Comparison of ENCODE assay signal across 18 cellular contexts in genomic region chr2:26606847-26607190, GRCh38. TPM values are rescaled to one million over a fixed set of nuclear protein-coding genes. Genes with fewer than 3 reads are reported as not detected.
DNase-seq lines count a peak whose midpoint lies in the region; ATAC-seq, FAIRE-seq and TF ChIP-seq lines count a peak whose summit lies in the region.
"Had no signal": no experiment of that assay in that cellular context is flagged by ENCODE, and none has a peak within 500 bp of the region (broad histone marks: within the 10 kb centered on the region; RNA-seq: fewer than 3 reads in every experiment).

No MANE protein-coding gene starts in this region.

- ATAC-seq in left colon = peak; percentile 31
- ATAC-seq: effector memory CD8-positive, alpha-beta T cell; gastroesophageal sphincter; GM23338; Right ventricle myocardium inferior had no signal

- H3K27me3 Mint-ChIP-seq in activated naive CD8-positive, alpha-beta T cell treated with anti-CD3 and anti-CD28 coated beads for 36 hours = peaks cover 16% of the 10 kb centered on the region

- TF ChIP-seq POLR2A in sigmoid colon (IDR thresholded peaks at IDR 0.05) (no peak), transverse colon (IDR thresholded peaks at IDR 0.05) (no peak)

- CTCF ChIA-PET in RWPE1 (lab: Yijun Ruan, JAX) = interaction anchor here (0.6 to 2.9 kb wide), 7 partner anchors 10 to 239 kb away, joined by 3 to 64 read pairs (median 3); no protein-coding TSS in a partner anchor

- H3K27ac ChIP-seq in RWPE1 (no peak overlapping the region), sigmoid colon (no peak overlapping the region), transverse colon (no peak overlapping the region)
- H3K27ac ChIP-seq: gastroesophageal sphincter had no signal

- TF ChIP-seq EP300 in sigmoid colon (IDR thresholded peaks at IDR 0.05) (no peak), transverse colon (IDR thresholded peaks at IDR 0.05; ENCODE audit: low read depth) (no peak)

- no peak overlapping the region for H3K4me3 Mint-ChIP-seq in activated naive CD8-positive, alpha-beta T cell treated with anti-CD3 and anti-CD28 coated beads for 36 hours
- H3K4me3 Mint-ChIP-seq: activated CD4-positive, alpha-beta memory T cell treated with anti-CD3 and anti-CD28 coated beads, Interleukin-2, amount 10 ng/mL, durations not matched to agents 7 days and 5 days; effector memory CD8-positive, alpha-beta T cell; GM23338; naive B cell had no signal

- H3K27ac Mint-ChIP-seq in activated naive CD8-positive, alpha-beta T cell treated with anti-CD3 and anti-CD28 coated beads for 36 hours = no peak overlapping the region
- H3K27ac Mint-ChIP-seq: activated CD4-positive, alpha-beta memory T cell treated with anti-CD3 and anti-CD28 coated beads, Interleukin-2, amount 10 ng/mL, durations not matched to agents 7 days and 5 days; effector memory CD8-positive, alpha-beta T cell; GM23338 had no signal

- H3K9me3 ChIP-seq in sigmoid colon (no peaks in the 10 kb centered on the region), transverse colon (no peaks in the 10 kb centered on the region)
- H3K9me3 ChIP-seq: gastroesophageal sphincter had no signal

- H3K4me1 Mint-ChIP-seq in activated naive CD8-positive, alpha-beta T cell treated with anti-CD3 and anti-CD28 coated beads for 36 hours = peaks cover 17% of the 10 kb centered on the region

- 26 to 67% methylated on average over 5 of the region's 5 CpGs for WGBS in sigmoid colon, 2 donors
- WGBS in transverse colon (ENCODE audit: low coverage in 1 of 2), 2 donors = 59 to 60% methylated on average over 3 to 5 of the region's 5 CpGs

- TF ChIP-seq CTCF in RWPE1 (conservative IDR thresholded peaks at IDR 0.05; ENCODE audit: low read depth) = no peak
- TF ChIP-seq CTCF in sigmoid colon (IDR thresholded peaks at IDR 0.05) = no peak
- no peak for TF ChIP-seq CTCF in transverse colon (IDR thresholded peaks at IDR 0.05)

- no peaks in the 10 kb centered on the region for H3K27me3 ChIP-seq in sigmoid colon
- peaks cover 7% of the 10 kb centered on the region for H3K27me3 ChIP-seq in transverse colon

- H3K4me3 ChIP-seq in sigmoid colon (no peak overlapping the region), transverse colon (no peak overlapping the region)
- H3K4me3 ChIP-seq: gastroesophageal sphincter, GM23338 had no signal

- POLR2A ChIA-PET in RWPE1 (lab: Yijun Ruan, JAX; ENCODE audit: low non-redundant PET) = no interaction called here

- intact Hi-C loops in left colon (cut with DNase I, micrococcal nuclease) = loop anchor here in 1 of 2 donors (5.0 kb wide), 1 partner anchor 135 kb away; no protein-coding TSS in a partner anchor
- intact Hi-C loops in sigmoid colon (cut with DNase I) = no loop called here
- intact Hi-C loops in transverse colon (cut with DNase I; ENCODE audit: low total_unique reads) = loop anchor here (2.0 kb wide), 1 partner anchor 138 kb away; no protein-coding TSS in a partner anchor

- no peak for FAIRE-seq in urothelium cell line (lab: Jason Lieb, UNC)
- FAIRE-seq: GM18507 had no signal

- no peaks in the 10 kb centered on the region for H3K36me3 Mint-ChIP-seq in activated naive CD8-positive, alpha-beta T cell treated with anti-CD3 and anti-CD28 coated beads for 36 hours

- no peaks in the 10 kb centered on the region for H3K9me3 Mint-ChIP-seq in activated naive CD8-positive, alpha-beta T cell treated with anti-CD3 and anti-CD28 coated beads for 36 hours
- H3K9me3 Mint-ChIP-seq: activated CD4-positive, alpha-beta memory T cell treated with anti-CD3 and anti-CD28 coated beads, Interleukin-2, amount 10 ng/mL, durations not matched to agents 7 days and 5 days; effector memory CD8-positive, alpha-beta T cell; GM23338 had no signal

- in situ Hi-C loops in transverse colon (cut with MboI; ENCODE audit: low pct_ligation_motif_present in 1 of 4, low pct_unique_long_range_greater_than_20kb in 1 of 4, low sequenced_read_pairs in 3 of 4) = loop anchor here in 2 of 4 donors (10.0 to 25.0 kb wide), 2 partner anchors 130 to 138 kb away; no protein-coding TSS in a partner anchor

- H3K36me3 ChIP-seq in sigmoid colon = no peaks in the 10 kb centered on the region
- no peaks in the 10 kb centered on the region for H3K36me3 ChIP-seq in transverse colon
- H3K36me3 ChIP-seq: gastroesophageal sphincter had no signal

- H3K4me1 ChIP-seq in sigmoid colon (no peaks in the 10 kb centered on the region), transverse colon (peaks cover 0 to 16% (median 0%) of the 10 kb centered on the region in 4 donors)
- H3K4me1 ChIP-seq: gastroesophageal sphincter had no signal

- peak; percentile 34 for DNase-seq in SIG-M5 treated with dmso at 0.1 percent for 504 hours (lab: John Stamatoyannopoulos, UW; ENCODE audit: unreplicated experiment)
- no peak for DNase-seq in SIG-M5 (lab: John Stamatoyannopoulos, UW)
- DNase-seq in RWPE1 (ENCODE audit: low spot score) = peak; percentile 75
- no peak for DNase-seq in left colon
- peak; percentile 55 for DNase-seq in sigmoid colon
- no peak for DNase-seq in urothelium cell line (ENCODE audit: low spot score)
- no peak for DNase-seq in activated naive CD8-positive, alpha-beta T cell treated with anti-CD3 and anti-CD28 coated beads for 36 hours
- DNase-seq in transverse colon = no peak
- DNase-seq: activated CD4-positive, alpha-beta memory T cell treated with anti-CD3 and anti-CD28 coated beads, Interleukin-2, amount 10 ng/mL, durations not matched to agents 7 days and 5 days; effector memory CD8-positive, alpha-beta T cell; KBM-7; naive B cell; NCI-H748 treated with DMSO at 0.1 percent for 48 hours had no signal

RNA-seq across cellular contexts. Expression of gene CIB4, which starts 34.3 kb away (rescaled TPM):
- total RNA-seq in left colon (not detected), sigmoid colon (not detected), transverse colon (not detected)
- polyA plus RNA-seq in sigmoid colon = not detected
- total RNA-seq in activated naive CD8-positive, alpha-beta T cell treated with anti-CD3 and anti-CD28 coated beads for 36 hours = not detected
- total RNA-seq: A673; activated CD4-positive, alpha-beta memory T cell treated with anti-CD3 and anti-CD28 coated beads, Interleukin-2, amount 10 ng/mL, durations not matched to agents 7 days and 5 days; gastroesophageal sphincter; GM23338; Right ventricle myocardium inferior had no signal
- polyA plus RNA-seq: GM23338 had no signal

Comparison
In these comparisons a context has a peak if more than half of its experiments do, and no peak if none do; other contexts are left out.
1. DNase-seq: peak in SIG-M5 treated with dmso at 0.1 percent for 504 hours (single experiment), RWPE1 (single experiment) and sigmoid colon (single experiment); none in SIG-M5 (single experiment), left colon (0 of 2), urothelium cell line (single experiment), activated naive CD8-positive, alpha-beta T cell treated with anti-CD3 and anti-CD28 coated beads for 36 hours (single experiment) and transverse colon (single experiment).